12 cellular contexts compared by ENCODE assay signal in the genomic region with DNA sequence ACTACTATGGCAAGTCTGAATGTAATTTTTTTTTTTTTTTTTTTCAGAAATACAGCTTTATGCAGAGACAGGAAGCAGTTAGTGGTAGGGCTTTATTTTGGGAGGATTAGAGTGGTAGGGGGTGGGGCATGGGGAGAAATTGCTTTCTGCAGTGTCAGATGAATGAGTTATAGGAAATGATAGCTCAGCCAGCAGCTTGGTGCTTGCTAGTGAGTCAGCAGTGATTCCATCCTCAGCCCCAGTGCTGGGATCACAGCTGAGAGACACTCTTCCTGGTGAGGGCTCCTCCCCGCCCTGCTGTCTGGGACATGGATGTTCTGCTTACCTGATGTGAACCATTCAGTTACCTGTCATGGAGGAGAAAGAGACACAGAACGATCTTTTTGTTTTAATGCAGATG. TPM values are rescaled to one million over a fixed set of nuclear protein-coding genes. Genes with fewer than 3 reads are reported as not detected.
DNase-seq lines count a peak whose midpoint lies in the region; ATAC-seq and TF ChIP-seq lines count a peak whose summit lies in the region.
"Had no signal": no experiment of that assay in that cellular context is flagged by ENCODE, and none has a peak within 500 bp of the region (broad histone marks: within the 10 kb centered on the region; RNA-seq: fewer than 3 reads in every experiment).

No MANE protein-coding gene starts in this region.

- peak; percentile 45 for DNase-seq in AG09319 (ENCODE audit: extremely low read depth, low read depth)
- DNase-seq in M059J (ENCODE audit: low read depth): peak; percentile 72
- DNase-seq in dedifferentiated amniotic fluid mesenchymal stem cell (ENCODE audit: extremely low spot score): peak; percentile 61
- peak; percentile 10 to 80 for DNase-seq in lung microvascular endothelial cell (ENCODE audit: low read depth in 2 of 2)
- DNase-seq in NCI-H345 treated with DMSO at 0.1 percent for 48 hours (lab: John Stamatoyannopoulos, UW; ENCODE audit: unreplicated experiment): no peak
- DNase-seq: activated CD4-positive, alpha-beta T cell treated with anti-CD3 and anti-CD28 coated beads for 4 hours; CD8-positive, alpha-beta T cell; hippocampal formation had no signal

- ATAC-seq in HG02610 (IDR thresholded peaks at IDR 0.05; ENCODE audit: unreplicated experiment) (no peak), GM18907 (IDR thresholded peaks at IDR 0.05; ENCODE audit: unreplicated experiment) (no peak)
- ATAC-seq in activated CD4-positive, CD25-positive, alpha-beta regulatory T cell treated with anti-CD3 and anti-CD28 coated beads, Interleukin-2, amount 50 U/mL, for 24 hours: no peak
- ATAC-seq: CD8-positive, alpha-beta T cell; HCT116 had no signal

- no peak for TF ChIP-seq CTCF in AG09319 (IDR thresholded peaks at IDR 0.05; ENCODE audit: low read depth, low read length)

RNA-seq across cellular contexts. Expression of a gene that starts 39.6 kb away (rescaled TPM):
- 1.3 and 2.0 TPM in 2 replicates for total RNA-seq in M059J (2014; rRNA removed; shearing (Covaris generic))
- 0.44 and 1.2 TPM in 2 replicates for total RNA-seq in lung microvascular endothelial cell
- total RNA-seq: CD8-positive, alpha-beta T cell had no signal
